ENCODE assay signal across 17 cellular contexts in the genomic region with DNA sequence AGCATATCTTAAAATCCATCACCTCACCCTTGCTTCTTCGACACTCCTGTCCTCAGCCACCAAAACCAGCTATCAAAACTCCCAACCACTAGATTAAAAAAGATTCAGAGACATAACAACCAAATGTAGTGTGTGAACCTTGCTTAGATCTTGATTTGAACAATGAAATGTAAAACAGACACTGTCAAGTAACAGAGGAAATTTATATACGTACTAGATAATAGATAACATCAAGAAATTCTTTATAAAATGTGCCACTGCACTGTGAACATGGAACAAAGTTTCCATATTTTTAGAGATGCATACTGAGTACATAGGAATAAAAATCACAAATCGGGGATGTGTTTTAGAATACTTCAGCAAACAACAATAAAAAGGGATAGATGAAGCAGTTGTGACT.
"Had no signal": no experiment of that assay in that cellular context is flagged by ENCODE, and none has a peak within 500 bp of the region (broad histone marks: within the 10 kb centered on the region; RNA-seq: fewer than 3 reads in every experiment).

No MANE protein-coding gene starts in this region.

- H3K4me3 ChIP-seq: body of pancreas, dorsolateral prefrontal cortex, hepatocyte, lower lobe of right lung, smooth muscle cell, thyroid gland had no signal

- H3K27ac ChIP-seq: body of pancreas, dorsolateral prefrontal cortex, foreskin keratinocyte, hepatocyte, lower lobe of right lung, thyroid gland had no signal

- H3K4me1 Mint-ChIP-seq: nephron; stimulated activated memory B cell treated with anti-CD40 and anti-IgM and Interleukin-4, amounts not matched to agents 10 μg/mL and 1 μg/mL and 100 μg/mL, for 72 hours had no signal

- DNase-seq: activated CD4-positive, alpha-beta memory T cell treated with anti-CD3 and anti-CD28 coated beads, Interleukin-2, amount 10 ng/mL, durations not matched to agents 7 days and 5 days; activated CD4-positive, alpha-beta T cell treated with anti-CD3 and anti-CD28 coated beads for 36 hours; activated CD8-positive, alpha-beta memory T cell treated with anti-CD3 and anti-CD28 coated beads, Interleukin-2, amount 50 U/mL, for 48 hours; activated naive CD4-positive, alpha-beta T cell; body of pancreas; caudate nucleus; dorsolateral prefrontal cortex; foreskin keratinocyte; lower lobe of right lung; stimulated activated CD4-positive, alpha-beta T cell treated with anti-CD3 and anti-CD28 coated beads, Interleukin-4, amount 100 ng/mL, for 24 hours; thyroid gland had no signal

- H3K27ac Mint-ChIP-seq: activated CD4-positive, alpha-beta memory T cell treated with anti-CD3 and anti-CD28 coated beads, Interleukin-2, amount 10 ng/mL, durations not matched to agents 7 days and 5 days; activated CD4-positive, alpha-beta T cell treated with anti-CD3 and anti-CD28 coated beads for 36 hours; nephron; stimulated activated memory B cell treated with anti-CD40 and anti-IgM and Interleukin-4, amounts not matched to agents 10 μg/mL and 1 μg/mL and 100 μg/mL, for 72 hours; WTC11 had no signal

- H3K27me3 ChIP-seq: body of pancreas, dorsolateral prefrontal cortex, foreskin keratinocyte, hepatocyte, thyroid gland had no signal

- ATAC-seq: activated CD4-positive, alpha-beta T cell treated with anti-CD3 and anti-CD28 coated beads for 36 hours; body of pancreas; foreskin keratinocyte; lower lobe of right lung; sciatic nerve; stimulated activated memory B cell treated with anti-CD40 and anti-IgM and Interleukin-4, amounts not matched to agents 10 μg/mL and 1 μg/mL and 100 μg/mL, for 72 hours; WTC11 had no signal

- H3K9me3 ChIP-seq: body of pancreas, lower lobe of right lung, thyroid gland had no signal

- H3K27me3 Mint-ChIP-seq: activated CD4-positive, alpha-beta memory T cell treated with anti-CD3 and anti-CD28 coated beads, Interleukin-2, amount 10 ng/mL, durations not matched to agents 7 days and 5 days; activated CD4-positive, alpha-beta T cell treated with anti-CD3 and anti-CD28 coated beads for 36 hours; stimulated activated memory B cell treated with anti-CD40 and anti-IgM and Interleukin-4, amounts not matched to agents 10 μg/mL and 1 μg/mL and 100 μg/mL, for 72 hours had no signal

- H3K4me1 ChIP-seq: lower lobe of right lung had no signal

- H3K4me3 Mint-ChIP-seq: activated CD4-positive, alpha-beta memory T cell treated with anti-CD3 and anti-CD28 coated beads, Interleukin-2, amount 10 ng/mL, durations not matched to agents 7 days and 5 days; activated CD4-positive, alpha-beta T cell treated with anti-CD3 and anti-CD28 coated beads for 36 hours; nephron; stimulated activated memory B cell treated with anti-CD40 and anti-IgM and Interleukin-4, amounts not matched to agents 10 μg/mL and 1 μg/mL and 100 μg/mL, for 72 hours; WTC11 had no signal

- H3K9me3 Mint-ChIP-seq: activated CD4-positive, alpha-beta memory T cell treated with anti-CD3 and anti-CD28 coated beads, Interleukin-2, amount 10 ng/mL, durations not matched to agents 7 days and 5 days; nephron; stimulated activated memory B cell treated with anti-CD40 and anti-IgM and Interleukin-4, amounts not matched to agents 10 μg/mL and 1 μg/mL and 100 μg/mL, for 72 hours had no signal
